Comparison of ENCODE assay signal across 13 cellular contexts in the genomic region with DNA sequence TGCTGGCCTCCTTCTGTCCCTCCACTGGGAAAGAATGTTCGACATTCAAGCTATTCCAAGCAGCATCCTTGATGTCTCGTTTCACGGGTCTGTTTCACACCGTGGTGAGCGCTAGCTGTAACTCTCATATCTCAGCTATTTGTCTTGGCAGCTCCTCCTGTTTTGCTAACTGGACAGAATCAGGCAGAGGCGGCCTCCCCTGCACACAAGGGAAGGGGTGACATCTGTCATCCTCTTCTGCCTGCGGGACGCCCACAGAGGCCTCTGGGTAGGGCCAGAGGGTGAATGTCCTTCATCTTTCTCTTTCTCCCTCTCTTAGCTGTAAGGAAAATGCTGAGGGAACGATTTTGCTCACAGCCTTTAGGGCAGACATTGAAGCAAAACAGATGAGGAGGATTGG.
DNase-seq lines count a peak whose midpoint lies in the region; ATAC-seq and TF ChIP-seq lines count a peak whose summit lies in the region.
"Had no signal": no experiment of that assay in that cellular context is flagged by ENCODE, and none has a peak within 500 bp of the region (broad histone marks: within the 10 kb centered on the region; RNA-seq: fewer than 3 reads in every experiment).

No MANE protein-coding gene starts in this region.

- H3K4me3 ChIP-seq in fibroblast of the aortic adventitia (ENCODE audit: low read depth, low read length), result no peak overlapping the region
- H3K4me3 ChIP-seq: body of pancreas had no signal

- peak overlapping the region in 1 of 3 experiments; percentile 39 for H3K4me3 Mint-ChIP-seq in nephron
- H3K4me3 Mint-ChIP-seq: stimulated activated memory B cell treated with anti-CD40 and anti-IgM and Interleukin-4, amounts not matched to agents 10 μg/mL and 1 μg/mL and 100 μg/mL, for 72 hours; T-helper 1 cell treated with Interleukin-12 subunit alpha and Interleukin-12 subunit beta and Interleukin-4 antibody, amounts not matched to agents 30 μg/mL and 1 μg/mL, for 36 hours had no signal

- H3K36me3 Mint-ChIP-seq in nephron (ENCODE audit: low read depth), result peaks cover 6% of the 10 kb centered on the region
- H3K36me3 Mint-ChIP-seq: stimulated activated memory B cell treated with anti-CD40 and anti-IgM and Interleukin-4, amounts not matched to agents 10 μg/mL and 1 μg/mL and 100 μg/mL, for 72 hours had no signal

- no peak for ATAC-seq in GM21786 (IDR thresholded peaks at IDR 0.05; ENCODE audit: unreplicated experiment)
- ATAC-seq: body of pancreas; stimulated activated memory B cell treated with anti-CD40 and anti-IgM and Interleukin-4, amounts not matched to agents 10 μg/mL and 1 μg/mL and 100 μg/mL, for 72 hours had no signal

- DNase-seq in AG20443 (ENCODE audit: low spot score) (peak; percentile 64), NCI-H460 (ENCODE audit: extremely low read depth, low read depth) (peak; percentile 59), fibroblast of the aortic adventitia (ENCODE audit: low read depth) (peak; percentile 27), dermis blood vessel endothelial cell (no peak)
- no peak for DNase-seq in activated CD4-positive, CD25-positive, alpha-beta regulatory T cell treated with anti-CD3 and anti-CD28 coated beads, Interleukin-2, amount 50 U/mL, for 72 hours
- no peak for DNase-seq in stimulated activated naive CD4-positive, alpha-beta T cell treated with Interleukin-2 at 50 U/mL for 16 hours (lab: John Stamatoyannopoulos, UW)
- DNase-seq: activated CD4-positive, alpha-beta T cell treated with anti-CD3 and anti-CD28 coated beads for 48 hours; body of pancreas; NCI-H2081 treated with DMSO at 0.1 percent for 48 hours had no signal

- H3K9me3 Mint-ChIP-seq in nephron, result peaks cover 2% of the 10 kb centered on the region

- H3K27ac Mint-ChIP-seq in nephron, result peak overlapping the region; percentile 74 to 96 (median 95)
- H3K27ac Mint-ChIP-seq: stimulated activated memory B cell treated with anti-CD40 and anti-IgM and Interleukin-4, amounts not matched to agents 10 μg/mL and 1 μg/mL and 100 μg/mL, for 72 hours; T-helper 1 cell treated with Interleukin-12 subunit alpha and Interleukin-12 subunit beta and Interleukin-4 antibody, amounts not matched to agents 30 μg/mL and 1 μg/mL, for 36 hours had no signal

- H3K27me3 Mint-ChIP-seq in nephron (ENCODE audit: low read depth), result peaks cover 31% of the 10 kb centered on the region

- H3K4me1 Mint-ChIP-seq in nephron, result peaks cover 46% of the 10 kb centered on the region
- H3K4me1 Mint-ChIP-seq: stimulated activated memory B cell treated with anti-CD40 and anti-IgM and Interleukin-4, amounts not matched to agents 10 μg/mL and 1 μg/mL and 100 μg/mL, for 72 hours had no signal

- TF ChIP-seq CTCF in fibroblast of the aortic adventitia (IDR thresholded peaks at IDR 0.05; ENCODE audit: insufficient read depth, low read length) (no peak), nephron (IDR thresholded peaks at IDR 0.05; ENCODE audit: unreplicated experiment in 3 of 3) (no peak)

Comparison
In these comparisons a context has a peak if more than half of its experiments do, and no peak if none do; other contexts are left out.
1. DNase-seq: peak in AG20443 (single experiment), NCI-H460 (single experiment) and fibroblast of the aortic adventitia (single experiment); none in activated CD4-positive, CD25-positive, alpha-beta regulatory T cell treated with anti-CD3 and anti-CD28 coated beads, Interleukin-2, amount 50 U/mL, for 72 hours (single experiment), stimulated activated naive CD4-positive, alpha-beta T cell treated with Interleukin-2 at 50 U/mL for 16 hours (single experiment) and dermis blood vessel endothelial cell (single experiment).